ENCODE assay signal across 19 cellular contexts in genomic region chr19:1117654-1118053, GRCh38.
"Had no signal": no experiment of that assay in that cellular context is flagged by ENCODE, and none has a peak within 500 bp of the region (broad histone marks: within the 10 kb centered on the region; RNA-seq: fewer than 3 reads in every experiment).

No MANE protein-coding gene starts in this region.

- H3K4me2 ChIP-seq: smooth muscle cell had no signal

- ATAC-seq: esophagus mucosa; gastrocnemius medialis; heart right ventricle; left lobe of liver; mucosa of descending colon; natural killer cell; stimulated activated naive B cell treated with anti-CD40 and anti-IgM and Interleukin-4, amounts not matched to agents 10 μg/mL and 1 μg/mL and 100 μg/mL, for 72 hours; stimulated activated naive CD8-positive, alpha-beta T cell treated with anti-CD3 and anti-CD28 coated beads, Interleukin-15, amount 100 ng/mL, for 72 hours had no signal

- H3K4me3 ChIP-seq: gastrocnemius medialis, heart right ventricle, mucosa of descending colon, ovary, right atrium auricular region, smooth muscle cell, testis, transverse colon had no signal

- H3K36me3 ChIP-seq: ovary had no signal

- H3K27me3 ChIP-seq: gastrocnemius medialis, heart right ventricle, ovary, right atrium auricular region, testis, transverse colon had no signal

- H3K27ac ChIP-seq: gastrocnemius medialis, heart right ventricle, ovary, right atrium auricular region, testis, transverse colon had no signal

- FAIRE-seq: endometrium had no signal

- H3K9me3 ChIP-seq: gastrocnemius medialis, heart right ventricle, mucosa of descending colon, ovary, right atrium auricular region, testis, transverse colon had no signal

- DNase-seq: effector memory CD4-positive, alpha-beta T cell; gastrocnemius medialis; heart right ventricle; hypothalamus; islet precursor cell; mucosa of descending colon; natural killer cell; nucleus accumbens; stimulated activated CD4-positive, alpha-beta T cell treated with anti-CD3 and anti-CD28 coated beads, Interleukin-4, amount 100 ng/mL, for 24 hours; stimulated activated naive B cell treated with anti-CD40 and anti-IgM and Interleukin-4, amounts not matched to agents 10 μg/mL and 1 μg/mL and 100 μg/mL, for 72 hours; stimulated activated naive CD8-positive, alpha-beta T cell treated with anti-CD3 and anti-CD28 coated beads, Interleukin-15, amount 100 ng/mL, for 72 hours; testis; transverse colon had no signal
